15 cellular contexts compared by ENCODE assay signal in the genomic region with DNA sequence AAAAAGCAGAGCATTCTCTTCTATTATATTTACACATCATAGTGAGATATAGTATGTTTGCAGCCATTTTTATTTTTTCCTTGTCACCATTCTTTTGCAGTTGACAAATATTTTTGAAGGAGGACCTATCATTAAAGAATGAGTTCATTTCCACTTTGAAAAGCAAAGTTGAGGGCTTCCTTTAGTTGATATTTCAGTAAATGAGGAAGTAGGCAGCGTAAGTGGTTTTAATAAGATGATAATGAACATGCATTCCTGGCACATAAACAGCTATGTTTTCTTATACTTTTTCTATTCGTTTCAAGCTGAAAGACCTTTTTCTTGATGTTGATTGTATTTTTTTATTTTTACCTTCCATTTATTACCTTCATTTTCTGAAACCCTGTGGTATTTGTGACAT.
"Had no signal": no experiment of that assay in that cellular context is flagged by ENCODE, and none has a peak within 500 bp of the region (broad histone marks: within the 10 kb centered on the region; RNA-seq: fewer than 3 reads in every experiment).

No MANE protein-coding gene starts in this region.

- H3K4me3 Mint-ChIP-seq: activated naive CD8-positive, alpha-beta T cell treated with anti-CD3 and anti-CD28 coated beads, Interleukin-2, amount 10 ng/mL, durations not matched to agents 7 days and 5 days; activated T-helper 1 cell treated with anti-CD3 and anti-CD28 coated beads, Interleukin-12 subunit alpha, Interleukin-12 subunit beta, Interleukin-2, Interleukin-4 antibody, amounts not matched to agents 30 ng/mL and 10 ng/mL and 1 ng/mL, durations not matched to agents 14 hours and 24 hours and 36 hours; nephron; stimulated activated naive CD8-positive, alpha-beta T cell treated with anti-CD3 and anti-CD28 coated beads, Interleukin-15, Interleukin-2, amounts not matched to agents 100 ng/mL and 50 ng/mL, for 24 hours; T-helper 1 cell treated with Interleukin-12 subunit alpha and Interleukin-12 subunit beta and Interleukin-4 antibody, amounts not matched to agents 30 μg/mL and 1 μg/mL, for 36 hours had no signal

- H3K27me3 ChIP-seq: esophagus squamous epithelium, right atrium auricular region, suprapubic skin had no signal

- H3K27ac Mint-ChIP-seq: activated naive CD8-positive, alpha-beta T cell treated with anti-CD3 and anti-CD28 coated beads, Interleukin-2, amount 10 ng/mL, durations not matched to agents 7 days and 5 days; activated T-helper 1 cell treated with anti-CD3 and anti-CD28 coated beads, Interleukin-12 subunit alpha, Interleukin-12 subunit beta, Interleukin-2, Interleukin-4 antibody, amounts not matched to agents 30 ng/mL and 10 ng/mL and 1 ng/mL, durations not matched to agents 14 hours and 24 hours and 36 hours; nephron; stimulated activated naive CD8-positive, alpha-beta T cell treated with anti-CD3 and anti-CD28 coated beads, Interleukin-15, Interleukin-2, amounts not matched to agents 100 ng/mL and 50 ng/mL, for 24 hours; T-helper 1 cell treated with Interleukin-12 subunit alpha and Interleukin-12 subunit beta and Interleukin-4 antibody, amounts not matched to agents 30 μg/mL and 1 μg/mL, for 36 hours had no signal

- FAIRE-seq: endothelial cell of umbilical vein, small intestine had no signal

- DNase-seq: activated CD4-positive, CD25-positive, alpha-beta regulatory T cell treated with anti-CD3 and anti-CD28 coated beads, Interleukin-2, amount 50 U/mL, for 72 hours; activated naive CD8-positive, alpha-beta T cell treated with anti-CD3 and anti-CD28 coated beads, Interleukin-2, amount 10 ng/mL, durations not matched to agents 7 days and 5 days; effector CD8-positive, alpha-beta T cell; esophagus squamous epithelium; nucleus accumbens; small intestine; stimulated activated CD4-positive, alpha-beta T cell treated with anti-CD3 and anti-CD28 coated beads, Interleukin-4, amount 100 ng/mL, for 4 hours; stimulated activated CD8-positive, alpha-beta memory T cell treated with anti-CD3 and anti-CD28 coated beads, Interleukin-4, amount 100 ng/mL, for 48 hours had no signal

- H3K4me1 ChIP-seq: esophagus squamous epithelium, suprapubic skin had no signal

- H3K27ac ChIP-seq: esophagus squamous epithelium, right atrium auricular region, suprapubic skin had no signal

- H3K4me1 Mint-ChIP-seq: nephron had no signal

- H3K4me3 ChIP-seq: esophagus squamous epithelium, right atrium auricular region, suprapubic skin had no signal

- H3K27me3 Mint-ChIP-seq: activated naive CD8-positive, alpha-beta T cell treated with anti-CD3 and anti-CD28 coated beads, Interleukin-2, amount 10 ng/mL, durations not matched to agents 7 days and 5 days; stimulated activated naive CD8-positive, alpha-beta T cell treated with anti-CD3 and anti-CD28 coated beads, Interleukin-15, Interleukin-2, amounts not matched to agents 100 ng/mL and 50 ng/mL, for 24 hours had no signal

- H3K9me3 Mint-ChIP-seq: activated naive CD8-positive, alpha-beta T cell treated with anti-CD3 and anti-CD28 coated beads, Interleukin-2, amount 10 ng/mL, durations not matched to agents 7 days and 5 days; activated T-helper 1 cell treated with anti-CD3 and anti-CD28 coated beads, Interleukin-12 subunit alpha, Interleukin-12 subunit beta, Interleukin-2, Interleukin-4 antibody, amounts not matched to agents 30 ng/mL and 10 ng/mL and 1 ng/mL, durations not matched to agents 14 hours and 24 hours and 36 hours; nephron; stimulated activated naive CD8-positive, alpha-beta T cell treated with anti-CD3 and anti-CD28 coated beads, Interleukin-15, Interleukin-2, amounts not matched to agents 100 ng/mL and 50 ng/mL, for 24 hours; T-helper 1 cell treated with Interleukin-12 subunit alpha and Interleukin-12 subunit beta and Interleukin-4 antibody, amounts not matched to agents 30 μg/mL and 1 μg/mL, for 36 hours had no signal
